ENCODE assay signal across 8 cellular contexts in the genomic region with DNA sequence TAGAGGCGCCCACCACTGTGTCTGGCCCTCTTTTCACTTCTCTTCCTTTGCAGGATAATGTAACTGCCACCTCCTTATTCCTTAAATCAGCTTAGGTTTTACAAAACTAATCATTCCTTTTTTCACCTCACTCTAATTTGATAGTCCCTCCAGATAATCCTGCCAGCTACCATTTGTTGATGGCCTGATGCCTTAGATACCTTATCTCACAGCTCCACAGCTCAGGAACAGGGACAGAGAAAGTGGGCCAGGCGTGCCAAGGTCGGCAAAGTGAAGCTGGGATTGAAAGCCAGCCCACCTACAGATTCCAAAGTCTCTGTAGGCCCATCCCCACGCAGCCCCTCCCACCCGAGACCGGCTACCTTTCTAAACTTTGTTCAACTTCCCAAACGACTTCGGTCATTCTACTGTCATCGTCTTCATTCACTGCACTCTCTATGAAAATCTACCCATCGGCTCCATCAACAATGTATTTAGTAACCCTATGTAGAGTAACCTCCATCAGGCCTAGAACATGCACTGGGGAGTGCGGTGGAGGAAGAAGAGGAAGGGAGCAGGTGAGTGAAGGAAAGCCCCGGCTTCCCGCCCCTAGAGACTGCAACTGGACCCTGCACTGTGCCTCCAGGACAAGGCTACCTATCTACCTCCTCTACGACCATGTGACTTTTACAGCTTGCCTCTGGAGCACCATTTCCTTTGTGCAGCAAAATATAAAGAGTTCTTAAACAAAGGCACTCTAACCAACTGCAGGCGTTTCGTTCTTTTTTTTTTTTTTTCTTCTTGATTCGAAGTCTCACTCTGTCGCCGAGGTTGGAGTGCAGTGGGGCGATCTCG. TPM values are rescaled to one million over a fixed set of nuclear protein-coding genes. Genes with fewer than 3 reads are reported as not detected.
DNase-seq lines count a peak whose midpoint lies in the region; ATAC-seq, FAIRE-seq and TF ChIP-seq lines count a peak whose summit lies in the region.

No MANE protein-coding gene starts in this region.

- no peaks in the 10 kb centered on the region for H3K9me1 ChIP-seq in keratinocyte (ENCODE audit: control insufficient read depth, extremely low read depth, insufficient read depth, low read length)

- H2AFZ ChIP-seq in keratinocyte (ENCODE audit: control insufficient read depth, low read length) = peak overlapping the region; percentile 85

- H3K4me3 Mint-ChIP-seq in CD4-positive, CD25-positive, alpha-beta regulatory T cell = peak overlapping the region; percentile 91 to 98 (median 94)

- WGBS in testis, 2 donors = 33% methylated on average over 21 of the region's 21 CpGs

- peak in 2 of 3 donors; percentile 21 to 57 for DNase-seq in CD4-positive, CD25-positive, alpha-beta regulatory T cell
- DNase-seq in activated naive CD4-positive, alpha-beta T cell treated with anti-CD3 and anti-CD28 coated beads, Interleukin-2, amount 50 U/mL, for 72 hours (ENCODE audit: low spot score in 2 of 2) = no peak
- no peak for DNase-seq in keratinocyte (ENCODE audit: low read depth, low spot score)
- DNase-seq in testis = no peak

- dilution Hi-C loops in keratinocyte (cut with MboI; ENCODE audit: extremely low pct_ligation_motif_present, low sequenced_read_pairs) = no loop called here

- H3K4me2 ChIP-seq in keratinocyte (ENCODE audit: control insufficient read depth, extremely low read depth, insufficient read depth, low read depth, low read length) = peak overlapping the region; percentile 87

- FAIRE-seq in keratinocyte (lab: Jason Lieb, UNC) = no peak

- ATAC-seq in CD4-positive, CD25-positive, alpha-beta regulatory T cell (ENCODE audit: low read depth in 2 of 2) = no peak
- peak; percentile 3 for ATAC-seq in HG02938 (IDR thresholded peaks at IDR 0.05; ENCODE audit: unreplicated experiment)
- peak in 1 of 2 donors; percentile 0 for ATAC-seq in activated naive CD4-positive, alpha-beta T cell treated with anti-CD3 and anti-CD28 coated beads, Interleukin-2, amount 50 U/mL, for 72 hours
- ATAC-seq in GM21423 (IDR thresholded peaks at IDR 0.05; ENCODE audit: unreplicated experiment) = no peak
- no peak for ATAC-seq in GM18867 (IDR thresholded peaks at IDR 0.05; ENCODE audit: unreplicated experiment)
- ATAC-seq in GM18868 (IDR thresholded peaks at IDR 0.05; ENCODE audit: unreplicated experiment) = no peak

- peaks cover 2% of the 10 kb centered on the region for H3K79me2 ChIP-seq in keratinocyte (ENCODE audit: control insufficient read depth, insufficient read depth, low read length)

- no peak for TF ChIP-seq CTCF in keratinocyte (optimal IDR thresholded peaks at IDR 0.05 in 1 of 3, IDR thresholded peaks at IDR 0.05 in 1 of 3, conservative IDR thresholded peaks at IDR 0.05 in 1 of 3; ENCODE audit: extremely low read depth in 1 of 3, insufficient read depth in 2 of 3, low read length in 3 of 3)
- no peak for TF ChIP-seq CTCF in testis (IDR thresholded peaks at IDR 0.05)

- H3K9me3 ChIP-seq in CD4-positive, CD25-positive, alpha-beta regulatory T cell (ENCODE audit: control insufficient read depth in 2 of 2, low read length in 2 of 2) = no peaks in the 10 kb centered on the region
- H3K9me3 ChIP-seq in keratinocyte (ENCODE audit: control insufficient read depth, low read depth, low read length) = no peaks in the 10 kb centered on the region
- H3K9me3 ChIP-seq in testis = no peaks in the 10 kb centered on the region

- TF ChIP-seq POLR2A in testis (IDR thresholded peaks at IDR 0.05) = no peak

- peaks cover 34 to 66% (median 49%) of the 10 kb centered on the region in 4 donors for H3K4me1 Mint-ChIP-seq in CD4-positive, CD25-positive, alpha-beta regulatory T cell

- no peaks in the 10 kb centered on the region for H3K27me3 ChIP-seq in CD4-positive, CD25-positive, alpha-beta regulatory T cell (ENCODE audit: control insufficient read depth, insufficient read depth, low read length)
- H3K27me3 ChIP-seq in keratinocyte (ENCODE audit: control insufficient read depth, extremely low read depth, insufficient read depth, low read length) (no peaks in the 10 kb centered on the region), testis (no peaks in the 10 kb centered on the region)

- H3K27ac ChIP-seq in CD4-positive, CD25-positive, alpha-beta regulatory T cell (ENCODE audit: insufficient read depth, low read length, poor library complexity, severe bottlenecking) = peak overlapping the region; percentile 76
- H3K27ac ChIP-seq in keratinocyte (ENCODE audit: control insufficient read depth, insufficient read depth, low read length) (peak overlapping the region; percentile 50), testis (peak overlapping the region; percentile 48 to 87)

- no peaks in the 10 kb centered on the region for H3K27me3 Mint-ChIP-seq in CD4-positive, CD25-positive, alpha-beta regulatory T cell

- H3K4me1 ChIP-seq in CD4-positive, CD25-positive, alpha-beta regulatory T cell (ENCODE audit: control insufficient read depth, insufficient read depth, low read length, poor library complexity, severe bottlenecking) = peaks cover 24% of the 10 kb centered on the region
- peaks cover 10% of the 10 kb centered on the region for H3K4me1 ChIP-seq in keratinocyte (ENCODE audit: control insufficient read depth, extremely low read depth, insufficient read depth, low read length)
- H3K4me1 ChIP-seq in testis = peaks cover 12% of the 10 kb centered on the region

- H3K27ac Mint-ChIP-seq in CD4-positive, CD25-positive, alpha-beta regulatory T cell = peak overlapping the region; percentile 87 to 94 (median 93)
- H3K27ac Mint-ChIP-seq in activated naive CD4-positive, alpha-beta T cell treated with anti-CD3 and anti-CD28 coated beads, Interleukin-2, amount 50 U/mL, for 72 hours = peak overlapping the region; percentile 85 to 95

- intact Hi-C loops in testis (cut with DNase I; ENCODE audit: low total_unique reads) = no loop called here

- H3K9me3 Mint-ChIP-seq in CD4-positive, CD25-positive, alpha-beta regulatory T cell = no peaks in the 10 kb centered on the region
- no peaks in the 10 kb centered on the region for H3K9me3 Mint-ChIP-seq in activated naive CD4-positive, alpha-beta T cell treated with anti-CD3 and anti-CD28 coated beads, Interleukin-2, amount 50 U/mL, for 72 hours

- peak overlapping the region; percentile 80 for H3K9ac ChIP-seq in keratinocyte (ENCODE audit: control insufficient read depth, extremely low read depth, insufficient read depth, low read length)

- no peaks in the 10 kb centered on the region for H3K36me3 ChIP-seq in CD4-positive, CD25-positive, alpha-beta regulatory T cell (ENCODE audit: control insufficient read depth, insufficient read depth, low read length)
- H3K36me3 ChIP-seq in keratinocyte (ENCODE audit: control insufficient read depth in 2 of 2, extremely low read depth in 1 of 2, insufficient read depth in 2 of 2, low read length in 2 of 2) (peaks cover 2 to 4% of the 10 kb centered on the region in 2 experiments), testis (ENCODE audit: low read depth, missing control alignments) (no peaks in the 10 kb centered on the region)

- peak overlapping the region; percentile 83 for H3K4me3 ChIP-seq in CD4-positive, CD25-positive, alpha-beta regulatory T cell (ENCODE audit: low read depth, low read length)
- H3K4me3 ChIP-seq in keratinocyte (ENCODE audit: control insufficient read depth in 2 of 3, extremely low read depth in 1 of 3, insufficient read depth in 2 of 3, low read depth in 1 of 3, low read length in 3 of 3) = peak overlapping the region; percentile 69 to 88 (median 78)
- peak overlapping the region; percentile 59 to 74 for H3K4me3 ChIP-seq in testis

- H4K20me1 ChIP-seq in keratinocyte (ENCODE audit: control insufficient read depth, extremely low read depth, insufficient read depth, low read length) = no peaks in the 10 kb centered on the region

- H3K36me3 Mint-ChIP-seq in CD4-positive, CD25-positive, alpha-beta regulatory T cell = peaks cover 7% of the 10 kb centered on the region
- peaks cover 13 to 21% of the 10 kb centered on the region in 2 donors for H3K36me3 Mint-ChIP-seq in activated naive CD4-positive, alpha-beta T cell treated with anti-CD3 and anti-CD28 coated beads, Interleukin-2, amount 50 U/mL, for 72 hours

RNA-seq across cellular contexts. Expression of a gene that starts 1.5 kb away (rescaled TPM):
- total RNA-seq in CD4-positive, CD25-positive, alpha-beta regulatory T cell = 21.9 TPM
- polyA plus RNA-seq in CD4-positive, CD25-positive, alpha-beta regulatory T cell = 10 to 100 TPM; 64.5 to 88.4 (median 72.7) TPM
- 10 to 100 TPM; 23.7 to 33.3 TPM for total RNA-seq in activated naive CD4-positive, alpha-beta T cell treated with anti-CD3 and anti-CD28 coated beads, Interleukin-2, amount 50 U/mL, for 72 hours
- polyA plus RNA-seq in keratinocyte (44.6 to 52.7 TPM (median 52.0 TPM) in 3 replicates), testis (ENCODE audit: insufficient read depth, low read depth, low replicate concordance) (3.6 TPM)
- 14.8 TPM for polyA plus RNA-seq in keratinocyte (2011; ENCODE audit: low read depth)
- polyA plus RNA-seq in keratinocyte (2011; cell fraction: cytosol; rRNA removed) = 27.4 and 65.5 TPM in 2 replicates
- 31.3 and 33.1 TPM in 2 replicates for polyA plus RNA-seq in keratinocyte (2011; cell fraction: nucleus; rRNA removed)
- 12.7 and 23.9 TPM in 2 replicates for polyA plus RNA-seq in keratinocyte (2012; ENCODE audit: low replicate concordance)
- polyA minus RNA-seq in keratinocyte = 6.5 to 59.2 TPM (median 43.1 TPM) in 3 replicates
- 32.0 TPM for polyA minus RNA-seq in keratinocyte (2011; cell fraction: cytosol; rRNA and poly(A)+ RNA removed)
- 5.9 and 10.9 TPM in 2 replicates for polyA minus RNA-seq in keratinocyte (2011; cell fraction: nucleus; rRNA and poly(A)+ RNA removed)
- 1 to 10 TPM; 7.1 to 7.3 TPM for total RNA-seq in testis

RNA-seq across cellular contexts. Expression of a gene that starts 28.1 kb away (rescaled TPM):
- total RNA-seq in CD4-positive, CD25-positive, alpha-beta regulatory T cell = 13.3 TPM
- 10 to 100 TPM; 36.3 to 48.4 (median 43.2) TPM for polyA plus RNA-seq in CD4-positive, CD25-positive, alpha-beta regulatory T cell
- 10 to 100 TPM; 28.1 to 33.3 TPM for total RNA-seq in activated naive CD4-positive, alpha-beta T cell treated with anti-CD3 and anti-CD28 coated beads, Interleukin-2, amount 50 U/mL, for 72 hours
- 14.8 to 80.8 TPM (median 63.7 TPM) in 3 replicates for polyA plus RNA-seq in keratinocyte
- polyA plus RNA-seq in keratinocyte (2011; ENCODE audit: low read depth) = 12.6 TPM
- polyA plus RNA-seq in keratinocyte (2011; cell fraction: cytosol; rRNA removed) = 28.4 and 33.2 TPM in 2 replicates
- 12.8 and 49.0 TPM in 2 replicates for polyA plus RNA-seq in keratinocyte (2011; cell fraction: nucleus; rRNA removed)
- polyA plus RNA-seq in keratinocyte (2012; ENCODE audit: low replicate concordance) = 9.9 and 33.9 TPM in 2 replicates
- 61.3 to 124 TPM (median 85.5 TPM) in 3 replicates for polyA minus RNA-seq in keratinocyte
- 37.6 TPM for polyA minus RNA-seq in keratinocyte (2011; cell fraction: cytosol; rRNA and poly(A)+ RNA removed)
- 10.9 and 45.8 TPM in 2 replicates for polyA minus RNA-seq in keratinocyte (2011; cell fraction: nucleus; rRNA and poly(A)+ RNA removed)
- 10 to 100 TPM; 12.2 to 14.1 TPM for total RNA-seq in testis
- 20.7 TPM for polyA plus RNA-seq in testis (ENCODE audit: insufficient read depth, low read depth, low replicate concordance)

Comparison
In these comparisons a context has a peak if more than half of its experiments do, and no peak if none do; other contexts are left out.
1. DNase-seq: peak in CD4-positive, CD25-positive, alpha-beta regulatory T cell (2 of 3); none in activated naive CD4-positive, alpha-beta T cell treated with anti-CD3 and anti-CD28 coated beads, Interleukin-2, amount 50 U/mL, for 72 hours (0 of 2), keratinocyte (single experiment) and testis (single experiment).
2. Peak in every context shown above with its lines, with median percentiles within 50 percentile points of each other: H3K27ac ChIP-seq and H3K4me3 ChIP-seq.